In the genomic region with DNA sequence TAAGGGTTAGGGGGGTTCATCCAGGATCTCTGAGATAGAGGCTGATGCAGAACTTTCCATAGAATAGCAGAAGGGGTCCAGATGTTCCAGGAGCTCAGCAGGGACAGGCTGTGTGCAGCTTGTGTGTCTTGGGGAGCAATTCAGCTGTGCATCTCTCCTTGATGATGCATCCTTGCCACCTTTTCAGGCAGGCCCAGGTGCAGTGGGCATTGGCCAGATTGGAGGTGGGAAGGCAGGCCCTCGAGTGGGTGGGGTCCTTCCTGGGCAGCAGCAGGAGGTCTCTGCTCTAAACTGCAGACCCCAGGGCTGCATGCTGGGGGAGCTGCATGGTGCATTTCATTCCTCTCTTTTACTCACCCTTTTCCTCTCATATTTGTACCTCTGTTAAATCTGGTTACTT, we compare ENCODE assay signal across 9 cellular contexts.
"Had no signal": no experiment of that assay in that cellular context is flagged by ENCODE, and none has a peak within 500 bp of the region (broad histone marks: within the 10 kb centered on the region; RNA-seq: fewer than 3 reads in every experiment).

No MANE protein-coding gene starts in this region.

- ATAC-seq: GM23338, HCT116 had no signal

- H3K9me3 ChIP-seq: HAP-1 had no signal

- DNase-seq: GM23248, GOT3, H7, H9, HCEC 1CT, HFFc6 had no signal

- H3K4me1 ChIP-seq: HAP-1 had no signal

- H3K4me2 ChIP-seq: GM23338 had no signal

- H3K4me3 ChIP-seq: GM23248, GM23338, HAP-1 had no signal

- H2AFZ ChIP-seq: GM23248, GM23338 had no signal

- H3K36me3 ChIP-seq: HAP-1 had no signal

- H3K9ac ChIP-seq: GM23248 had no signal

- H3K27ac ChIP-seq: GM23248 had no signal
